Comparison of ENCODE assay signal across 8 cellular contexts in the genomic region with DNA sequence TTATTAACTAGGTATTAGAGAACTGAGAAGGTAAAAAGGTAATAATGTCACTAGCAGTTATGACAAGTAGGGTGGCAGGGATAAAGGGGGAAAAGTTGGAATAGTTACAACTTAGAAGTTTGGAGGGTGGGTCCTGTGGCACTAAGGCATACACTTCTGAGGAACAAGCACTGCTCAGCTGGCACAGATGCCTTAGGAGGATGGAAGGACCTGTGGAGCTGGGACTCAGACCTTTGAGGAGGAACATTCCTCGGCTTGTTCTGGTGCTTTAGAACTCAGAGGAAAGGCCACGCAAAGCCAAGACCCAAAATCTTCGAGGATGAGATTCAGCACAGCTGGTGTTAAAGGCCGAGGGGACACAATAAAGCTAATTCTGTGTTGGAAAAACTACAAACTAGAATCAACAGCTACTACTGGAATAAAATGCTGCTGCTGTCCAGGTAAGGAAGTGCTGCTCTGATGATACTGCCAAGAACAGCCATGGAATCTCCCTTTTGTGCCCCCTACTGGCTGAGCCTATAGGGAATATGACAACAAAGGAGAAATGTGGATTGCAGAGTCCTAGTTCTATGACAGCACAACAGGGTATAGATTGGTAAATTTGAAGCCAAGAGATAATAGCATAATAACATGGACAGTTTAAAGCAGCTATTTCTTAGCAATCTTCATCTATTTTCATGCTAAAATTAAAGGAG.
DNase-seq lines count a peak whose midpoint lies in the region; ATAC-seq and TF ChIP-seq lines count a peak whose summit lies in the region.

No MANE protein-coding gene starts in this region.

- H3K9me3 ChIP-seq in spleen: no peaks in the 10 kb centered on the region

- H3K4me1 ChIP-seq in spleen: no peaks in the 10 kb centered on the region

- peak; percentile 63 for ATAC-seq in GM19372 (IDR thresholded peaks at IDR 0.05; ENCODE audit: low read depth, unreplicated experiment)

- H3K27me3 ChIP-seq in spleen (replicated peaks in 1 of 7): no peaks in the 10 kb centered on the region

- intact Hi-C loops in spleen (cut with DNase I; ENCODE audit: low total_unique reads): no loop called here

- TF ChIP-seq CTCF in LNCAP (IDR thresholded peaks at IDR 0.05): peak; percentile 75
- TF ChIP-seq CTCF in spleen (IDR thresholded peaks at IDR 0.05 in 8 of 11, conservative IDR thresholded peaks at IDR 0.05 in 3 of 11): no peak

- no peak overlapping the region for H3K4me3 ChIP-seq in spleen

- no peak overlapping the region for H3K27ac ChIP-seq in spleen

- H3K36me3 ChIP-seq in spleen: no peaks in the 10 kb centered on the region

- 64 to 76% (median 68%) methylated on average over 4 of the region's 4 CpGs for WGBS in spleen, 5 donors

- TF ChIP-seq POLR2A in spleen (IDR thresholded peaks at IDR 0.05): no peak

- DNase-seq in D341Med (ENCODE audit: low spot score): peak; percentile 48
- DNase-seq in astrocyte of the hippocampus (ENCODE audit: low read depth, low spot score): peak; percentile 29
- peak; percentile 50 for DNase-seq in myocyte (ENCODE audit: low read depth)
- no peak for DNase-seq in NK-92 (lab: John Stamatoyannopoulos, UW; ENCODE audit: unreplicated experiment)
- DNase-seq in spleen: no peak
- DNase-seq in NCI-H524 treated with DMSO at 0.1 percent for 48 hours (lab: John Stamatoyannopoulos, UW): no peak

Comparison
In these comparisons a context has a peak if more than half of its experiments do, and no peak if none do; other contexts are left out.
1. DNase-seq: peak in D341Med (single experiment), astrocyte of the hippocampus (single experiment) and myocyte (single experiment); none in NK-92 (single experiment), spleen (single experiment) and NCI-H524 treated with DMSO at 0.1 percent for 48 hours (single experiment).